Comparison of ENCODE assay signal across 18 cellular contexts in the genomic region with DNA sequence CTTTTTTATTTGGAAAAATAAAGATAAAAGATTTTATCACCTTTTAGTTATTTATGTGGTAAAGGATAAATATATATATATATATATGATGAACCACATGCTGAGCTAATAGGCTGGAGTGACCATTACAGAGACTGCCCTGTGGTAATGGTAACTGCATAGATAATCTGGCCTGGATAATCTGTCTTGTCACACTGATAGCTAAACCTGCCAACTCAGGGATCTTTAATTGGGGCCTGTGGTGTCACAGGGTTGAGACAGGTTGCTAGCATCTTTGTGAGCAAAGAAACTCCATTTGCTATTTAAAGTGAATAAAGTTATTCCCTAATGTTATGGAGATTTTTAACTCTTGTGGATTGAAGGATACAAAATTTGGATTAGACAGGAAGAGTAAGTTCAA.
DNase-seq lines count a peak whose midpoint lies in the region; ATAC-seq and TF ChIP-seq lines count a peak whose summit lies in the region.
"Had no signal": no experiment of that assay in that cellular context is flagged by ENCODE, and none has a peak within 500 bp of the region (broad histone marks: within the 10 kb centered on the region; RNA-seq: fewer than 3 reads in every experiment).

No MANE protein-coding gene starts in this region.

- no peak overlapping the region for H3K27ac Mint-ChIP-seq in activated CD4-positive, alpha-beta T cell treated with anti-CD3 and anti-CD28 coated beads for 36 hours
- H3K27ac Mint-ChIP-seq: CD4-positive, CD25-positive, alpha-beta regulatory T cell; CD8-positive, alpha-beta memory T cell; H9 had no signal

- H3K27ac ChIP-seq in WERI-Rb-1 (no peak overlapping the region), dorsolateral prefrontal cortex (peak overlapping the region in 57 of 59 donors; percentile 13 to 100 (median 95)), substantia nigra (ENCODE audit: low read depth, low read length, poor library complexity, severe bottlenecking) (peak overlapping the region; percentile 68)

- no peaks in the 10 kb centered on the region for H3K4me1 Mint-ChIP-seq in activated CD4-positive, alpha-beta T cell treated with anti-CD3 and anti-CD28 coated beads for 36 hours
- H3K4me1 Mint-ChIP-seq: CD8-positive, alpha-beta memory T cell had no signal

- POLR2A ChIA-PET in activated CD4-positive, alpha-beta T cell treated with anti-CD3 and anti-CD28 coated beads for 36 hours (lab: Charles Lee): no interaction called here

- H3K4me3 ChIP-seq in WERI-Rb-1 (ENCODE audit: low read depth, low read length) (no peak overlapping the region), dorsolateral prefrontal cortex (no peak overlapping the region)
- H3K4me3 ChIP-seq: GM12878 had no signal

- intact Hi-C loops in dorsolateral prefrontal cortex (cut with DNase I): loop anchor here in 1 of 2 donors (5.0 kb wide), 1 partner anchor 64 kb away; no protein-coding TSS in a partner anchor
- intact Hi-C loops in activated CD4-positive, alpha-beta T cell treated with anti-CD3 and anti-CD28 coated beads for 36 hours (cut with DNase I, micrococcal nuclease): no loop called here

- DNase-seq in WERI-Rb-1 (peak; percentile 52), dorsolateral prefrontal cortex (no peak), substantia nigra (lab: John Stamatoyannopoulos, UW) (no peak), NCI-H1930 (lab: John Stamatoyannopoulos, UW) (no peak)
- no peak for DNase-seq in activated CD4-positive, alpha-beta T cell treated with anti-CD3 and anti-CD28 coated beads for 36 hours
- no peak for DNase-seq in activated T-cell treated with anti-CD3 and anti-CD28 coated beads, Interleukin-2, amount 50 U/mL, for 1 hour
- DNase-seq: ACHN; BE2C; C1 segment of cervical spinal cord; CD4-positive, CD25-positive, alpha-beta regulatory T cell; CD8-positive, alpha-beta memory T cell; COR-L47; DMS 273 treated with DMSO at 0.1 percent for 48 hours; DMS53; DND-41; EL; H9 had no signal

- H3K36me3 Mint-ChIP-seq in activated CD4-positive, alpha-beta T cell treated with anti-CD3 and anti-CD28 coated beads for 36 hours (ENCODE audit: low read depth): peaks cover 2% of the 10 kb centered on the region

- H3K36me3 ChIP-seq in WERI-Rb-1: peaks cover 13% of the 10 kb centered on the region
- H3K36me3 ChIP-seq: BE2C had no signal

- H3K27me3 ChIP-seq in WERI-Rb-1 (ENCODE audit: insufficient read depth, low read depth, severe bottlenecking) (no peaks in the 10 kb centered on the region), dorsolateral prefrontal cortex (no peaks in the 10 kb centered on the region)
- H3K27me3 ChIP-seq: BE2C had no signal

- no peak overlapping the region for H3K4me3 Mint-ChIP-seq in activated CD4-positive, alpha-beta T cell treated with anti-CD3 and anti-CD28 coated beads for 36 hours
- H3K4me3 Mint-ChIP-seq: CD4-positive, CD25-positive, alpha-beta regulatory T cell; CD8-positive, alpha-beta memory T cell; H9 had no signal

- H3K9me3 ChIP-seq in WERI-Rb-1 (ENCODE audit: severe bottlenecking): no peaks in the 10 kb centered on the region
- H3K9me3 ChIP-seq: BE2C had no signal

- TF ChIP-seq CTCF in WERI-Rb-1 (IDR thresholded peaks at IDR 0.05; ENCODE audit: low read depth, low read length): no peak
- no peak for TF ChIP-seq CTCF in dorsolateral prefrontal cortex (IDR thresholded peaks at IDR 0.05 in 54 of 56, conservative IDR thresholded peaks at IDR 0.05 in 2 of 56; ENCODE audit: low read depth in 1 of 56, partially characterized antibody in 56 of 56)

- H3K9me3 Mint-ChIP-seq in activated CD4-positive, alpha-beta T cell treated with anti-CD3 and anti-CD28 coated beads for 36 hours (ENCODE audit: low read depth): no peaks in the 10 kb centered on the region
- H3K9me3 Mint-ChIP-seq: CD4-positive, CD25-positive, alpha-beta regulatory T cell; CD8-positive, alpha-beta memory T cell; H9 had no signal

- CTCF ChIA-PET in activated CD4-positive, alpha-beta T cell treated with anti-CD3 and anti-CD28 coated beads for 36 hours (lab: Charles Lee): no interaction called here

- ATAC-seq in activated CD4-positive, alpha-beta T cell treated with anti-CD3 and anti-CD28 coated beads for 36 hours: no peak
- ATAC-seq: GM12878 had no signal

- no peaks in the 10 kb centered on the region for H3K27me3 Mint-ChIP-seq in activated CD4-positive, alpha-beta T cell treated with anti-CD3 and anti-CD28 coated beads for 36 hours
- H3K27me3 Mint-ChIP-seq: CD8-positive, alpha-beta memory T cell had no signal
